Comparison of ENCODE assay signal across 17 cellular contexts in genomic region chr5:178434016-178434761, GRCh38.
DNase-seq lines count a peak whose midpoint lies in the region; ATAC-seq and TF ChIP-seq lines count a peak whose summit lies in the region.
"Had no signal": no experiment of that assay in that cellular context is flagged by ENCODE, and none has a peak within 500 bp of the region (broad histone marks: within the 10 kb centered on the region; RNA-seq: fewer than 3 reads in every experiment).

No MANE protein-coding gene starts in this region.

- POLR2A ChIA-PET in HEK293 (lab: Yijun Ruan, JAX) = no interaction called here

- H3K36me3 ChIP-seq in HEK293 (ENCODE audit: control insufficient read depth in 2 of 2, insufficient read depth in 1 of 2, low read length in 2 of 2) = no peaks in the 10 kb centered on the region

- H3K4me1 ChIP-seq in HEK293 (ENCODE audit: control insufficient read depth, insufficient read depth, low read length) = no peaks in the 10 kb centered on the region

- no peaks in the 10 kb centered on the region for H3K9me3 ChIP-seq in HEK293 (ENCODE audit: control insufficient read depth, insufficient read depth, low read depth, low read length)

- no peaks in the 10 kb centered on the region for H3K9me3 Mint-ChIP-seq in activated T-cell treated with anti-CD3 and anti-CD28 coated beads, Interleukin-2, amount 50 U/mL, for 24 hours
- H3K9me3 Mint-ChIP-seq in activated T-cell treated with anti-CD3 and anti-CD28 coated beads, Interleukin-2, amount 50 U/mL, for 4 hours = no peaks in the 10 kb centered on the region
- H3K9me3 Mint-ChIP-seq in activated naive CD4-positive, alpha-beta T cell treated with anti-CD3 and anti-CD28 coated beads, Interleukin-2, amount 10 ng/mL, durations not matched to agents 7 days and 5 days = no peaks in the 10 kb centered on the region

- no peak overlapping the region for H3K27ac Mint-ChIP-seq in activated T-cell treated with anti-CD3 and anti-CD28 coated beads, Interleukin-2, amount 50 U/mL, for 24 hours
- no peak overlapping the region for H3K27ac Mint-ChIP-seq in activated naive CD4-positive, alpha-beta T cell treated with anti-CD3 and anti-CD28 coated beads, Interleukin-2, amount 10 ng/mL, durations not matched to agents 7 days and 5 days

- TF ChIP-seq CTCF in HEK293 (tag by site-specific recombination; IDR thresholded peaks at IDR 0.05) = no peak

- no peak overlapping the region for H3K4me3 ChIP-seq in HEK293 (ENCODE audit: low read depth, low read length)
- H3K4me3 ChIP-seq: PC-9 had no signal

- no peak overlapping the region for H3K27ac ChIP-seq in HEK293 (ENCODE audit: extremely low read depth, low read depth, low read length)
- H3K27ac ChIP-seq: PC-9 had no signal

- ATAC-seq in activated T-cell treated with anti-CD3 and anti-CD28 coated beads, Interleukin-2, amount 50 U/mL, for 4 hours = no peak
- ATAC-seq in GM21423 (IDR thresholded peaks at IDR 0.05; ENCODE audit: unreplicated experiment) = no peak

- peaks cover 6% of the 10 kb centered on the region for H3K27me3 Mint-ChIP-seq in activated T-cell treated with anti-CD3 and anti-CD28 coated beads, Interleukin-2, amount 50 U/mL, for 24 hours
- no peaks in the 10 kb centered on the region for H3K27me3 Mint-ChIP-seq in activated T-cell treated with anti-CD3 and anti-CD28 coated beads, Interleukin-2, amount 50 U/mL, for 4 hours (ENCODE audit: low read depth)
- H3K27me3 Mint-ChIP-seq in activated naive CD4-positive, alpha-beta T cell treated with anti-CD3 and anti-CD28 coated beads, Interleukin-2, amount 10 ng/mL, durations not matched to agents 7 days and 5 days = peaks cover 20% of the 10 kb centered on the region

- CTCF ChIA-PET in HEK293 (lab: Yijun Ruan, JAX) = interaction anchor here (1.1 kb wide), 1 partner anchor 27 kb away, joined by 3 read pairs; no protein-coding TSS in a partner anchor
- CTCF ChIA-PET in activated naive CD4-positive, alpha-beta T cell treated with anti-CD3 and anti-CD28 coated beads, Interleukin-2, amount 10 ng/mL, durations not matched to agents 7 days and 5 days (lab: Charles Lee) = interaction anchor here (1.1 kb wide), 1 partner anchor 27 kb away, joined by 3 read pairs; no protein-coding TSS in a partner anchor

- H3K4me3 Mint-ChIP-seq in activated T-cell treated with anti-CD3 and anti-CD28 coated beads, Interleukin-2, amount 50 U/mL, for 24 hours = no peak overlapping the region
- no peak overlapping the region for H3K4me3 Mint-ChIP-seq in activated T-cell treated with anti-CD3 and anti-CD28 coated beads, Interleukin-2, amount 50 U/mL, for 4 hours
- no peak overlapping the region for H3K4me3 Mint-ChIP-seq in activated naive CD4-positive, alpha-beta T cell treated with anti-CD3 and anti-CD28 coated beads, Interleukin-2, amount 10 ng/mL, durations not matched to agents 7 days and 5 days

- H3K36me3 Mint-ChIP-seq in activated T-cell treated with anti-CD3 and anti-CD28 coated beads, Interleukin-2, amount 50 U/mL, for 24 hours (ENCODE audit: low read depth) = no peaks in the 10 kb centered on the region
- no peaks in the 10 kb centered on the region for H3K36me3 Mint-ChIP-seq in activated T-cell treated with anti-CD3 and anti-CD28 coated beads, Interleukin-2, amount 50 U/mL, for 4 hours (ENCODE audit: insufficient read depth)
- H3K36me3 Mint-ChIP-seq in activated naive CD4-positive, alpha-beta T cell treated with anti-CD3 and anti-CD28 coated beads, Interleukin-2, amount 10 ng/mL, durations not matched to agents 7 days and 5 days = no peaks in the 10 kb centered on the region

- H3K4me1 Mint-ChIP-seq in activated T-cell treated with anti-CD3 and anti-CD28 coated beads, Interleukin-2, amount 50 U/mL, for 24 hours (ENCODE audit: low read depth) = no peaks in the 10 kb centered on the region
- H3K4me1 Mint-ChIP-seq in activated T-cell treated with anti-CD3 and anti-CD28 coated beads, Interleukin-2, amount 50 U/mL, for 4 hours (ENCODE audit: low read depth) = no peaks in the 10 kb centered on the region
- no peaks in the 10 kb centered on the region for H3K4me1 Mint-ChIP-seq in activated naive CD4-positive, alpha-beta T cell treated with anti-CD3 and anti-CD28 coated beads, Interleukin-2, amount 10 ng/mL, durations not matched to agents 7 days and 5 days

- DNase-seq in activated T-cell treated with anti-CD3 and anti-CD28 coated beads, Interleukin-2, amount 50 U/mL, for 24 hours = peak; percentile 15
- no peak for DNase-seq in activated T-cell treated with anti-CD3 and anti-CD28 coated beads, Interleukin-2, amount 50 U/mL, for 4 hours
- DNase-seq in mesenteric fat pad (ENCODE audit: low spot score) = peak; percentile 84
- peak; percentile 10 for DNase-seq in stimulated activated CD8-positive, alpha-beta memory T cell treated with anti-CD3 and anti-CD28 coated beads, Interleukin-4, amount 100 ng/mL, for 48 hours
- DNase-seq in activated naive CD4-positive, alpha-beta T cell treated with anti-CD3 and anti-CD28 coated beads, Interleukin-2, amount 10 ng/mL, durations not matched to agents 7 days and 5 days = no peak
- no peak for DNase-seq in activated CD4-positive, alpha-beta T cell treated with anti-CD3 and anti-CD28 coated beads, Interleukin-2, amount 50 U/mL, for 1 hour
- DNase-seq: 8988T, EL, HCEC 1CT, MM.1S, NCI-H1105, NCI-H187 treated with DMSO at 0.1 percent for 48 hours, NCI-H446 treated with DMSO at 0.1 percent for 48 hours, NCI-H748 treated with DMSO at 0.1 percent for 48 hours, PC-9 had no signal

TF ChIP-seq in HEK293, 187 proteins besides CTCF, POLR2A, EP300 and RAD21:
- TF ChIP-seq ZNF596 (tag by site-specific recombination; IDR thresholded peaks at IDR 0.05) (no peak), TSHZ1 (tag by site-specific recombination; IDR thresholded peaks at IDR 0.05; ENCODE audit: borderline replicate concordance) (no peak), ZIC2 (tag by site-specific recombination; IDR thresholded peaks at IDR 0.05) (peak; percentile 56), ZBTB1 (tag by site-specific recombination; IDR thresholded peaks at IDR 0.05) (no peak), ZNF621 (tag by site-specific recombination; IDR thresholded peaks at IDR 0.05) (no peak)

Comparison
In these comparisons a context has a peak if more than half of its experiments do, and no peak if none do; other contexts are left out.
1. DNase-seq: peak in activated T-cell treated with anti-CD3 and anti-CD28 coated beads, Interleukin-2, amount 50 U/mL, for 24 hours (single experiment), mesenteric fat pad (single experiment) and stimulated activated CD8-positive, alpha-beta memory T cell treated with anti-CD3 and anti-CD28 coated beads, Interleukin-4, amount 100 ng/mL, for 48 hours (single experiment); none in activated T-cell treated with anti-CD3 and anti-CD28 coated beads, Interleukin-2, amount 50 U/mL, for 4 hours (single experiment), activated naive CD4-positive, alpha-beta T cell treated with anti-CD3 and anti-CD28 coated beads, Interleukin-2, amount 10 ng/mL, durations not matched to agents 7 days and 5 days (single experiment) and activated CD4-positive, alpha-beta T cell treated with anti-CD3 and anti-CD28 coated beads, Interleukin-2, amount 50 U/mL, for 1 hour (single experiment).